Comparison of ENCODE assay signal across 1 cellular context in genomic region chr19:52500474-52500873, GRCh38. TPM values are rescaled to one million over a fixed set of nuclear protein-coding genes. Genes with fewer than 3 reads are reported as not detected.
"Had no signal": no experiment of that assay in that cellular context is flagged by ENCODE, and none has a peak within 500 bp of the region (broad histone marks: within the 10 kb centered on the region; RNA-seq: fewer than 3 reads in every experiment).

No MANE protein-coding gene starts in this region.

RNA-seq across cellular contexts. Expression of gene ZNF578, which starts 47.1 kb away (rescaled TPM):
- total RNA-seq: HepG2 had no signal
- polyA plus RNA-seq: HepG2 had no signal
